Comparison of ENCODE assay signal across 22 cellular contexts in genomic region chr9:2297771-2298170, GRCh38.
"Had no signal": no experiment of that assay in that cellular context is flagged by ENCODE, and none has a peak within 500 bp of the region (broad histone marks: within the 10 kb centered on the region; RNA-seq: fewer than 3 reads in every experiment).

No MANE protein-coding gene starts in this region.

- H3K27ac ChIP-seq: gastrocnemius medialis, psoas muscle, vagina, WERI-Rb-1 had no signal

- ATAC-seq: activated CD8-positive, alpha-beta T cell treated with anti-CD3 and anti-CD28 coated beads, Interleukin-2, amount 10 ng/mL, durations not matched to agents 7 days and 5 days; activated naive CD8-positive, alpha-beta T cell treated with anti-CD3 and anti-CD28 coated beads, Interleukin-2, amount 50 U/mL, for 24 hours; gastrocnemius medialis; left lung; naive thymus-derived CD8-positive, alpha-beta T cell; psoas muscle; right cardiac atrium; stimulated activated memory B cell treated with anti-CD40 and anti-IgM and Interleukin-4, amounts not matched to agents 10 μg/mL and 1 μg/mL and 100 μg/mL, for 72 hours had no signal

- H3K27me3 ChIP-seq: gastrocnemius medialis, left lung, transverse colon, vagina had no signal

- H3K9me3 ChIP-seq: gastrocnemius medialis, psoas muscle, transverse colon, vagina had no signal

- H3K4me3 ChIP-seq: gastrocnemius medialis, left lung, lung, psoas muscle, transverse colon, vagina had no signal

- DNase-seq: activated CD4-positive, alpha-beta T cell treated with anti-CD3 and anti-CD28 coated beads for 1 hour; activated CD4-positive, alpha-beta T cell treated with anti-CD3 and anti-CD28 coated beads, Interleukin-2, amount 50 U/mL, for 1 hour; activated CD8-positive, alpha-beta T cell treated with anti-CD3 and anti-CD28 coated beads, Interleukin-2, amount 10 ng/mL, durations not matched to agents 7 days and 5 days; activated gamma-delta T cell; activated naive CD4-positive, alpha-beta T cell treated with anti-CD3 and anti-CD28 coated beads, Interleukin-2, amount 50 U/mL, for 16 hours; activated naive CD8-positive, alpha-beta T cell treated with anti-CD3 and anti-CD28 coated beads, Interleukin-2, amount 50 U/mL, for 24 hours; aorta; caudate nucleus; effector memory CD4-positive, alpha-beta T cell; gastrocnemius medialis; hippocampal formation; kidney glomerular epithelial cell; left lung; naive thymus-derived CD8-positive, alpha-beta T cell; psoas muscle; right cardiac atrium; stimulated activated CD4-positive, alpha-beta T cell treated with anti-CD3 and anti-CD28 coated beads, Interleukin-2, amount 100 ng/mL, for 24 hours; transverse colon; WERI-Rb-1 had no signal

- H3K36me3 ChIP-seq: gastrocnemius medialis, left lung, transverse colon, vagina, WERI-Rb-1 had no signal

- H3K4me1 ChIP-seq: left lung, psoas muscle, vagina had no signal
